Comparison of ENCODE assay signal across 25 cellular contexts in genomic region chr13:63351081-63351480, GRCh38.
"Had no signal": no experiment of that assay in that cellular context is flagged by ENCODE, and none has a peak within 500 bp of the region (broad histone marks: within the 10 kb centered on the region; RNA-seq: fewer than 3 reads in every experiment).

No MANE protein-coding gene starts in this region.

- H3K4me1 ChIP-seq: colonic mucosa, gastrocnemius medialis, parathyroid adenoma, uterus had no signal

- H3K4me3 ChIP-seq: colonic mucosa, dorsolateral prefrontal cortex, gastrocnemius medialis, hepatocyte, thoracic aorta, uterus had no signal

- H3K9ac ChIP-seq: parathyroid adenoma had no signal

- DNase-seq: activated CD4-positive, alpha-beta T cell treated with anti-CD3 and anti-CD28 coated beads for 36 hours; activated CD4-positive, CD25-positive, alpha-beta regulatory T cell; activated CD8-positive, alpha-beta memory T cell treated with anti-CD3 and anti-CD28 coated beads, Interleukin-2, amount 10 ng/mL, durations not matched to agents 7 days and 5 days; activated CD8-positive, alpha-beta T cell treated with anti-CD3 and anti-CD28 coated beads, Interleukin-2, amount 10 ng/mL, durations not matched to agents 7 days and 5 days; activated T-cell treated with anti-CD3 and anti-CD28 coated beads, Interleukin-2, amount 50 U/mL, for 48 hours; anterior cingulate cortex; colonic mucosa; dorsolateral prefrontal cortex; effector memory CD4-positive, alpha-beta T cell; gastrocnemius medialis; glutamatergic neuron; kidney; left colon; mammary epithelial cell; midbrain; naive thymus-derived CD4-positive, alpha-beta T cell; nucleus accumbens; right cardiac atrium; stimulated activated CD4-positive, alpha-beta T cell treated with anti-CD3 and anti-CD28 coated beads, Interleukin-2, amount 100 ng/mL, for 48 hours; stimulated activated naive CD8-positive, alpha-beta T cell treated with anti-CD3 and anti-CD28 coated beads, Interleukin-15, Interleukin-2, amounts not matched to agents 100 U/mL and 50 U/mL, for 24 hours; trophoblast cell; uterus had no signal

- H3K27me3 ChIP-seq: colonic mucosa, gastrocnemius medialis, hepatocyte, uterus had no signal

- H3K36me3 ChIP-seq: colonic mucosa, gastrocnemius medialis, thoracic aorta, uterus had no signal

- H2AFZ ChIP-seq: hepatocyte, parathyroid adenoma had no signal

- ATAC-seq: activated CD4-positive, alpha-beta T cell treated with anti-CD3 and anti-CD28 coated beads for 36 hours; activated CD8-positive, alpha-beta memory T cell treated with anti-CD3 and anti-CD28 coated beads, Interleukin-2, amount 10 ng/mL, durations not matched to agents 7 days and 5 days; activated CD8-positive, alpha-beta T cell treated with anti-CD3 and anti-CD28 coated beads, Interleukin-2, amount 10 ng/mL, durations not matched to agents 7 days and 5 days; gastrocnemius medialis; left colon; naive thymus-derived CD4-positive, alpha-beta T cell; right cardiac atrium; stimulated activated naive CD8-positive, alpha-beta T cell treated with anti-CD3 and anti-CD28 coated beads, Interleukin-15, Interleukin-2, amounts not matched to agents 100 U/mL and 50 U/mL, for 24 hours had no signal

- H3K4me2 ChIP-seq: hepatocyte had no signal

- H3K79me2 ChIP-seq: hepatocyte, parathyroid adenoma had no signal

- H3K9me3 ChIP-seq: colonic mucosa, gastrocnemius medialis, thoracic aorta, uterus had no signal

- H3K27ac ChIP-seq: colonic mucosa, dorsolateral prefrontal cortex, gastrocnemius medialis, hepatocyte, parathyroid adenoma, thoracic aorta, uterus had no signal
